28 cellular contexts compared by ENCODE assay signal in genomic region chr19:1762243-1763140, GRCh38. TPM values are rescaled to one million over a fixed set of nuclear protein-coding genes. Genes with fewer than 3 reads are reported as not detected.
"Had no signal": no experiment of that assay in that cellular context is flagged by ENCODE, and none has a peak within 500 bp of the region (broad histone marks: within the 10 kb centered on the region; RNA-seq: fewer than 3 reads in every experiment).

No MANE protein-coding gene starts in this region.

- DNase-seq: activated CD4-positive, alpha-beta T cell treated with anti-CD3 and anti-CD28 coated beads for 48 hours; activated CD4-positive, alpha-beta T cell treated with anti-CD3 and anti-CD28 coated beads, Interleukin-2, amount 50 U/mL, for 48 hours; activated CD4-positive, CD25-positive, alpha-beta regulatory T cell treated with anti-CD3 and anti-CD28 coated beads, Interleukin-2, amount 50 U/mL, for 72 hours; activated CD8-positive, alpha-beta memory T cell treated with anti-CD3 and anti-CD28 coated beads, Interleukin-2, amount 10 ng/mL, durations not matched to agents 7 days and 5 days; activated effector memory CD4-positive, alpha-beta T cell treated with Interleukin-2 at 50 U/mL for 16 hours; activated naive CD4-positive, alpha-beta T cell treated with Interleukin-2 at 50 U/mL for 16 hours; activated T-cell treated with anti-CD3 and anti-CD28 coated beads, Interleukin-2, amount 50 U/mL, for 24 hours; brain microvascular endothelial cell; KG1; NCI-H1048; NCI-H146; NCI-H2029; NCI-H345; NCI-H510A; NCI-H526 treated with DMSO at 0.1 percent for 48 hours; NCI-H82; OCI-M1; RPMI8226; SJCRH30; T-helper 9 cell had no signal

- H3K36me3 Mint-ChIP-seq: activated CD8-positive, alpha-beta memory T cell treated with anti-CD3 and anti-CD28 coated beads, Interleukin-2, amount 10 ng/mL, durations not matched to agents 7 days and 5 days; activated naive CD4-positive, alpha-beta T cell treated with anti-CD3 and anti-CD28 coated beads, Interleukin-2, amount 50 U/mL, for 72 hours; WTC11 had no signal

- ATAC-seq: activated CD8-positive, alpha-beta memory T cell treated with anti-CD3 and anti-CD28 coated beads, Interleukin-2, amount 10 ng/mL, durations not matched to agents 7 days and 5 days; activated naive CD4-positive, alpha-beta T cell treated with anti-CD3 and anti-CD28 coated beads, Interleukin-2, amount 50 U/mL, for 72 hours; Panc1; Right ventricle myocardium inferior; WTC11 had no signal

- H3K27ac Mint-ChIP-seq: activated CD8-positive, alpha-beta memory T cell treated with anti-CD3 and anti-CD28 coated beads, Interleukin-2, amount 10 ng/mL, durations not matched to agents 7 days and 5 days; activated T-cell treated with anti-CD3 and anti-CD28 coated beads, Interleukin-2, amount 50 U/mL, for 24 hours; activated T-helper 1 cell treated with anti-CD3 and anti-CD28 coated beads, Interleukin-12 subunit alpha, Interleukin-12 subunit beta, Interleukin-2, Interleukin-4 antibody, amounts not matched to agents 30 ng/mL and 10 ng/mL and 1 ng/mL, durations not matched to agents 14 hours and 24 hours and 36 hours; T-helper 1 cell treated with Interleukin-12 subunit alpha and Interleukin-12 subunit beta and Interleukin-4 antibody, amounts not matched to agents 30 μg/mL and 1 μg/mL, for 36 hours; WTC11 had no signal

- H3K9me3 Mint-ChIP-seq: activated naive CD4-positive, alpha-beta T cell treated with anti-CD3 and anti-CD28 coated beads, Interleukin-2, amount 50 U/mL, for 72 hours; activated T-cell treated with anti-CD3 and anti-CD28 coated beads, Interleukin-2, amount 50 U/mL, for 24 hours; activated T-helper 1 cell treated with anti-CD3 and anti-CD28 coated beads, Interleukin-12 subunit alpha, Interleukin-12 subunit beta, Interleukin-2, Interleukin-4 antibody, amounts not matched to agents 30 ng/mL and 10 ng/mL and 1 ng/mL, durations not matched to agents 14 hours and 24 hours and 36 hours; T-helper 1 cell treated with Interleukin-12 subunit alpha and Interleukin-12 subunit beta and Interleukin-4 antibody, amounts not matched to agents 30 μg/mL and 1 μg/mL, for 36 hours; WTC11 had no signal

- H3K27ac ChIP-seq: brain microvascular endothelial cell, cardiac muscle cell, SJCRH30 had no signal

- H3K4me1 ChIP-seq: SJCRH30 had no signal

- H3K36me3 ChIP-seq: brain microvascular endothelial cell, cardiac muscle cell, SJCRH30 had no signal

- H3K9me3 ChIP-seq: SJCRH30 had no signal

- H3K4me3 ChIP-seq: cardiac muscle cell, SJCRH30 had no signal

- H3K4me3 Mint-ChIP-seq: activated CD8-positive, alpha-beta memory T cell treated with anti-CD3 and anti-CD28 coated beads, Interleukin-2, amount 10 ng/mL, durations not matched to agents 7 days and 5 days; activated T-cell treated with anti-CD3 and anti-CD28 coated beads, Interleukin-2, amount 50 U/mL, for 24 hours; activated T-helper 1 cell treated with anti-CD3 and anti-CD28 coated beads, Interleukin-12 subunit alpha, Interleukin-12 subunit beta, Interleukin-2, Interleukin-4 antibody, amounts not matched to agents 30 ng/mL and 10 ng/mL and 1 ng/mL, durations not matched to agents 14 hours and 24 hours and 36 hours; T-helper 1 cell treated with Interleukin-12 subunit alpha and Interleukin-12 subunit beta and Interleukin-4 antibody, amounts not matched to agents 30 μg/mL and 1 μg/mL, for 36 hours; WTC11 had no signal

RNA-seq across cellular contexts. Expression of gene ONECUT3, which starts 9.2 kb away (rescaled TPM):
- total RNA-seq: activated CD8-positive, alpha-beta memory T cell treated with anti-CD3 and anti-CD28 coated beads, Interleukin-2, amount 10 ng/mL, durations not matched to agents 7 days and 5 days; activated naive CD4-positive, alpha-beta T cell treated with anti-CD3 and anti-CD28 coated beads, Interleukin-2, amount 50 U/mL, for 72 hours; activated T-helper 1 cell treated with anti-CD3 and anti-CD28 coated beads, Interleukin-12 subunit alpha, Interleukin-12 subunit beta, Interleukin-2, Interleukin-4 antibody, amounts not matched to agents 30 ng/mL and 10 ng/mL and 1 ng/mL, durations not matched to agents 14 hours and 24 hours and 36 hours; cardiac muscle cell; M059J; Right ventricle myocardium inferior; SJCRH30 had no signal
